1 cellular context compared by ENCODE assay signal in the genomic region with DNA sequence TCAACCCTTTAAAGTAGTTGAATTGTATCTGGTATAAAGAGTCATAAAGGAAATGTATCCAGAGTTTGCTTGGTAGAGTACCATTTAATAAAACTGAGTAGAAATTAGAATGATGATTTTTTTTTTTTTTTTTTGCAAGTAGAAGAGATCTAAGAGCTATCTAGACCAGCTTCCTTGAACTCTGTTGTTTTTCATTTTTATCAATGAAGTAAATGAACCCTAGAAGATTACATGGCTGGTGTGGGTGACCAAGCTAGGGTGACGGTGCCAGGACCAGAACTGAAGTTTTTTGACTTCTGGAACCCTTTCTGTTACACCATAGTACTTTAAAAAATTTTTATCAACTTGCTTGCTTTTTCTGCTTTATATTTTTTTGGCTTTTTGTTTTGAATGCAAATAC.
TF ChIP-seq lines count a peak whose summit lies in the region.

No MANE protein-coding gene starts in this region.

TF ChIP-seq in GM12878, 131 proteins besides CTCF, POLR2A, EP300 and RAD21:
- TF ChIP-seq SPI1 (IDR thresholded peaks at IDR 0.05; ENCODE audit: borderline replicate concordance, insufficient read depth, low read depth, low read length) (no peak), POU2F2 (IDR thresholded peaks at IDR 0.05; ENCODE audit: borderline replicate concordance, low read depth, low read length) (no peak), ZZZ3 (IDR thresholded peaks at IDR 0.05; ENCODE audit: control insufficient read depth, insufficient read length, low read depth) (no peak), NFYA (IDR thresholded peaks at IDR 0.05; ENCODE audit: borderline replicate concordance, low read depth, low read length) (no peak), SP1 (IDR thresholded peaks at IDR 0.05; ENCODE audit: low read depth, low read length) (no peak), SIN3A (IDR thresholded peaks at IDR 0.05; ENCODE audit: low read depth, low read length) (no peak), POLR2AphosphoS5 (IDR thresholded peaks at IDR 0.05; ENCODE audit: low read length) (no peak), CEBPB (IDR thresholded peaks at IDR 0.05; ENCODE audit: borderline replicate concordance in 1 of 2, low read depth in 2 of 2, low read length in 2 of 2) (no peak), RFX5 (IDR thresholded peaks at IDR 0.05; ENCODE audit: low read depth, low read length) (no peak)
- TF ChIP-seq, protein P1, sequence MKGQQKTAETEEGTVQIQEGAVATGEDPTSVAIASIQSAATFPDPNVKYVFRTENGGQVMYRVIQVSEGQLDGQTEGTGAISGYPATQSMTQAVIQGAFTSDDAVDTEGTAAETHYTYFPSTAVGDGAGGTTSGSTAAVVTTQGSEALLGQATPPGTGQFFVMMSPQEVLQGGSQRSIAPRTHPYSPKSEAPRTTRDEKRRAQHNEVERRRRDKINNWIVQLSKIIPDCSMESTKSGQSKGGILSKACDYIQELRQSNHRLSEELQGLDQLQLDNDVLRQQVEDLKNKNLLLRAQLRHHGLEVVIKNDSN (IDR thresholded peaks at IDR 0.05; ENCODE audit: borderline replicate concordance, extremely low read length, insufficient read depth, low read depth, low read length), result no peak
- TF ChIP-seq, protein P2, sequence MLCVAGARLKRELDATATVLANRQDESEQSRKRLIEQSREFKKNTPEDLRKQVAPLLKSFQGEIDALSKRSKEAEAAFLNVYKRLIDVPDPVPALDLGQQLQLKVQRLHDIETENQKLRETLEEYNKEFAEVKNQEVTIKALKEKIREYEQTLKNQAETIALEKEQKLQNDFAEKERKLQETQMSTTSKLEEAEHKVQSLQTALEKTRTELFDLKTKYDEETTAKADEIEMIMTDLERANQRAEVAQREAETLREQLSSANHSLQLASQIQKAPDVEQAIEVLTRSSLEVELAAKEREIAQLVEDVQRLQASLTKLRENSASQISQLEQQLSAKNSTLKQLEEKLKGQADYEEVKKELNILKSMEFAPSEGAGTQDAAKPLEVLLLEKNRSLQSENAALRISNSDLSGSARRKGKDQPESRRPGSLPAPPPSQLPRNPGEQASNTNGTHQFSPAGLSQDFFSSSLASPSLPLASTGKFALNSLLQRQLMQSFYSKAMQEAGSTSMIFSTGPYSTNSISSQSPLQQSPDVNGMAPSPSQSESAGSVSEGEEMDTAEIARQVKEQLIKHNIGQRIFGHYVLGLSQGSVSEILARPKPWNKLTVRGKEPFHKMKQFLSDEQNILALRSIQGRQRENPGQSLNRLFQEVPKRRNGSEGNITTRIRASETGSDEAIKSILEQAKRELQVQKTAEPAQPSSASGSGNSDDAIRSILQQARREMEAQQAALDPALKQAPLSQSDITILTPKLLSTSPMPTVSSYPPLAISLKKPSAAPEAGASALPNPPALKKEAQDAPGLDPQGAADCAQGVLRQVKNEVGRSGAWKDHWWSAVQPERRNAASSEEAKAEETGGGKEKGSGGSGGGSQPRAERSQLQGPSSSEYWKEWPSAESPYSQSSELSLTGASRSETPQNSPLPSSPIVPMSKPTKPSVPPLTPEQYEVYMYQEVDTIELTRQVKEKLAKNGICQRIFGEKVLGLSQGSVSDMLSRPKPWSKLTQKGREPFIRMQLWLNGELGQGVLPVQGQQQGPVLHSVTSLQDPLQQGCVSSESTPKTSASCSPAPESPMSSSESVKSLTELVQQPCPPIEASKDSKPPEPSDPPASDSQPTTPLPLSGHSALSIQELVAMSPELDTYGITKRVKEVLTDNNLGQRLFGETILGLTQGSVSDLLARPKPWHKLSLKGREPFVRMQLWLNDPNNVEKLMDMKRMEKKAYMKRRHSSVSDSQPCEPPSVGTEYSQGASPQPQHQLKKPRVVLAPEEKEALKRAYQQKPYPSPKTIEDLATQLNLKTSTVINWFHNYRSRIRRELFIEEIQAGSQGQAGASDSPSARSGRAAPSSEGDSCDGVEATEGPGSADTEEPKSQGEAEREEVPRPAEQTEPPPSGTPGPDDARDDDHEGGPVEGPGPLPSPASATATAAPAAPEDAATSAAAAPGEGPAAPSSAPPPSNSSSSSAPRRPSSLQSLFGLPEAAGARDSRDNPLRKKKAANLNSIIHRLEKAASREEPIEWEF (IDR thresholded peaks at IDR 0.05; ENCODE audit: insufficient replicate concordance, low read depth, low read length), result no peak
- TF ChIP-seq, protein P3, sequence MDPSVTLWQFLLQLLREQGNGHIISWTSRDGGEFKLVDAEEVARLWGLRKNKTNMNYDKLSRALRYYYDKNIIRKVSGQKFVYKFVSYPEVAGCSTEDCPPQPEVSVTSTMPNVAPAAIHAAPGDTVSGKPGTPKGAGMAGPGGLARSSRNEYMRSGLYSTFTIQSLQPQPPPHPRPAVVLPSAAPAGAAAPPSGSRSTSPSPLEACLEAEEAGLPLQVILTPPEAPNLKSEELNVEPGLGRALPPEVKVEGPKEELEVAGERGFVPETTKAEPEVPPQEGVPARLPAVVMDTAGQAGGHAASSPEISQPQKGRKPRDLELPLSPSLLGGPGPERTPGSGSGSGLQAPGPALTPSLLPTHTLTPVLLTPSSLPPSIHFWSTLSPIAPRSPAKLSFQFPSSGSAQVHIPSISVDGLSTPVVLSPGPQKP (IDR thresholded peaks at IDR 0.05; ENCODE audit: low read depth, low read length), result no peak
- TF ChIP-seq, protein P4, sequence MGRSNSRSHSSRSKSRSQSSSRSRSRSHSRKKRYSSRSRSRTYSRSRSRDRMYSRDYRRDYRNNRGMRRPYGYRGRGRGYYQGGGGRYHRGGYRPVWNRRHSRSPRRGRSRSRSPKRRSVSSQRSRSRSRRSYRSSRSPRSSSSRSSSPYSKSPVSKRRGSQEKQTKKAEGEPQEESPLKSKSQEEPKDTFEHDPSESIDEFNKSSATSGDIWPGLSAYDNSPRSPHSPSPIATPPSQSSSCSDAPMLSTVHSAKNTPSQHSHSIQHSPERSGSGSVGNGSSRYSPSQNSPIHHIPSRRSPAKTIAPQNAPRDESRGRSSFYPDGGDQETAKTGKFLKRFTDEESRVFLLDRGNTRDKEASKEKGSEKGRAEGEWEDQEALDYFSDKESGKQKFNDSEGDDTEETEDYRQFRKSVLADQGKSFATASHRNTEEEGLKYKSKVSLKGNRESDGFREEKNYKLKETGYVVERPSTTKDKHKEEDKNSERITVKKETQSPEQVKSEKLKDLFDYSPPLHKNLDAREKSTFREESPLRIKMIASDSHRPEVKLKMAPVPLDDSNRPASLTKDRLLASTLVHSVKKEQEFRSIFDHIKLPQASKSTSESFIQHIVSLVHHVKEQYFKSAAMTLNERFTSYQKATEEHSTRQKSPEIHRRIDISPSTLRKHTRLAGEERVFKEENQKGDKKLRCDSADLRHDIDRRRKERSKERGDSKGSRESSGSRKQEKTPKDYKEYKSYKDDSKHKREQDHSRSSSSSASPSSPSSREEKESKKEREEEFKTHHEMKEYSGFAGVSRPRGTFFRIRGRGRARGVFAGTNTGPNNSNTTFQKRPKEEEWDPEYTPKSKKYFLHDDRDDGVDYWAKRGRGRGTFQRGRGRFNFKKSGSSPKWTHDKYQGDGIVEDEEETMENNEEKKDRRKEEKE (IDR thresholded peaks at IDR 0.05), result no peak
- TF ChIP-seq, protein P5, sequence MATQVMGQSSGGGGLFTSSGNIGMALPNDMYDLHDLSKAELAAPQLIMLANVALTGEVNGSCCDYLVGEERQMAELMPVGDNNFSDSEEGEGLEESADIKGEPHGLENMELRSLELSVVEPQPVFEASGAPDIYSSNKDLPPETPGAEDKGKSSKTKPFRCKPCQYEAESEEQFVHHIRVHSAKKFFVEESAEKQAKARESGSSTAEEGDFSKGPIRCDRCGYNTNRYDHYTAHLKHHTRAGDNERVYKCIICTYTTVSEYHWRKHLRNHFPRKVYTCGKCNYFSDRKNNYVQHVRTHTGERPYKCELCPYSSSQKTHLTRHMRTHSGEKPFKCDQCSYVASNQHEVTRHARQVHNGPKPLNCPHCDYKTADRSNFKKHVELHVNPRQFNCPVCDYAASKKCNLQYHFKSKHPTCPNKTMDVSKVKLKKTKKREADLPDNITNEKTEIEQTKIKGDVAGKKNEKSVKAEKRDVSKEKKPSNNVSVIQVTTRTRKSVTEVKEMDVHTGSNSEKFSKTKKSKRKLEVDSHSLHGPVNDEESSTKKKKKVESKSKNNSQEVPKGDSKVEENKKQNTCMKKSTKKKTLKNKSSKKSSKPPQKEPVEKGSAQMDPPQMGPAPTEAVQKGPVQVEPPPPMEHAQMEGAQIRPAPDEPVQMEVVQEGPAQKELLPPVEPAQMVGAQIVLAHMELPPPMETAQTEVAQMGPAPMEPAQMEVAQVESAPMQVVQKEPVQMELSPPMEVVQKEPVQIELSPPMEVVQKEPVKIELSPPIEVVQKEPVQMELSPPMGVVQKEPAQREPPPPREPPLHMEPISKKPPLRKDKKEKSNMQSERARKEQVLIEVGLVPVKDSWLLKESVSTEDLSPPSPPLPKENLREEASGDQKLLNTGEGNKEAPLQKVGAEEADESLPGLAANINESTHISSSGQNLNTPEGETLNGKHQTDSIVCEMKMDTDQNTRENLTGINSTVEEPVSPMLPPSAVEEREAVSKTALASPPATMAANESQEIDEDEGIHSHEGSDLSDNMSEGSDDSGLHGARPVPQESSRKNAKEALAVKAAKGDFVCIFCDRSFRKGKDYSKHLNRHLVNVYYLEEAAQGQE (IDR thresholded peaks at IDR 0.05; ENCODE audit: low read depth, low read length), result no peak
- TF ChIP-seq, protein P6, sequence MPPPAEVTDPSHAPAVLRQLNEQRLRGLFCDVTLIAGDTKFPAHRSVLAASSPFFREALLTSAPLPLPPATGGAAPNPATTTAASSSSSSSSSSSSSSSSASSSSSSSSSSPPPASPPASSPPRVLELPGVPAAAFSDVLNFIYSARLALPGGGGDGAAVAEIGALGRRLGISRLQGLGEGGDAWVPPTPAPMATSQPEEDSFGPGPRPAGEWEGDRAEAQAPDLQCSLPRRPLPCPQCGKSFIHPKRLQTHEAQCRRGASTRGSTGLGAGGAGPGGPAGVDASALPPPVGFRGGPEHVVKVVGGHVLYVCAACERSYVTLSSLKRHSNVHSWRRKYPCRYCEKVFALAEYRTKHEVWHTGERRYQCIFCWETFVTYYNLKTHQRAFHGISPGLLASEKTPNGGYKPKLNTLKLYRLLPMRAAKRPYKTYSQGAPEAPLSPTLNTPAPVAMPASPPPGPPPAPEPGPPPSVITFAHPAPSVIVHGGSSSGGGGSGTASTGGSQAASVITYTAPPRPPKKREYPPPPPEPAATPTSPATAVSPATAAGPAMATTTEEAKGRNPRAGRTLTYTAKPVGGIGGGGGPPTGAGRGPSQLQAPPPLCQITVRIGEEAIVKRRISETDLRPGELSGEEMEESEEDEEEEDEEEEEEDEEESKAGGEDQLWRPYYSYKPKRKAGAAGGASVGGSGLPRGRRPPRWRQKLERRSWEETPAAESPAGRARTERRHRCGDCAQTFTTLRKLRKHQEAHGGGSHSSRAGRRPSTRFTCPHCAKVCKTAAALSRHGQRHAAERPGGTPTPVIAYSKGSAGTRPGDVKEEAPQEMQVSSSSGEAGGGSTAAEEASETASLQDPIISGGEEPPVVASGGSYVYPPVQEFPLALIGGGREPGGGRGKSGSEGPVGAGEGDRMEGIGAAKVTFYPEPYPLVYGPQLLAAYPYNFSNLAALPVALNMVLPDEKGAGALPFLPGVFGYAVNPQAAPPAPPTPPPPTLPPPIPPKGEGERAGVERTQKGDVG (CRISPR knock-in tag; IDR thresholded peaks at IDR 0.05), result no peak
- TF ChIP-seq, protein P7, sequence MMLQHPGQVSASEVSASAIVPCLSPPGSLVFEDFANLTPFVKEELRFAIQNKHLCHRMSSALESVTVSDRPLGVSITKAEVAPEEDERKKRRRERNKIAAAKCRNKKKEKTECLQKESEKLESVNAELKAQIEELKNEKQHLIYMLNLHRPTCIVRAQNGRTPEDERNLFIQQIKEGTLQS (IDR thresholded peaks at IDR 0.05; ENCODE audit: borderline replicate concordance, extremely low read depth, low read depth, low read length), result no peak
